Comparison of ENCODE assay signal across 8 cellular contexts in genomic region chr10:71756441-71757191, GRCh38. TPM values are rescaled to one million over a fixed set of nuclear protein-coding genes. Genes with fewer than 3 reads are reported as not detected.
A peak's percentile ranks its signal among the peaks of the same experiment; 100 is the strongest.
DNase-seq lines count a peak whose midpoint lies in the region; ATAC-seq, FAIRE-seq and TF ChIP-seq lines count a peak whose summit lies in the region.
"Had no signal": no experiment of that assay in that cellular context is flagged by ENCODE, and none has a peak within 500 bp of the region (broad histone marks: within the 10 kb centered on the region; RNA-seq: fewer than 3 reads in every experiment).

No MANE protein-coding gene starts in this region.

- H3K4me1 ChIP-seq in esophagus squamous epithelium = peaks cover 40 to 89% (median 57%) of the 10 kb centered on the region in 3 donors

- H3K27ac ChIP-seq in RWPE1 (peak overlapping the region; percentile 62), esophagus squamous epithelium (peak overlapping the region; percentile 79 to 86 (median 85))

- H3K9me3 ChIP-seq in esophagus squamous epithelium = no peaks in the 10 kb centered on the region

- H3K4me3 ChIP-seq in esophagus squamous epithelium = no peak overlapping the region

- WGBS in esophagus squamous epithelium, 2 donors = 66 to 69% methylated on average over 12 of the region's 12 CpGs

- no peak for FAIRE-seq in frontal cortex (lab: Jason Lieb, UNC)

- TF ChIP-seq CTCF in RWPE1 (conservative IDR thresholded peaks at IDR 0.05; ENCODE audit: low read depth) = no peak
- no peak for TF ChIP-seq CTCF in esophagus squamous epithelium (IDR thresholded peaks at IDR 0.05)

- no peaks in the 10 kb centered on the region for H3K27me3 ChIP-seq in esophagus squamous epithelium

- no peak for TF ChIP-seq POLR2A in esophagus squamous epithelium (IDR thresholded peaks at IDR 0.05)
- TF ChIP-seq POLR2A in erythroblast (IDR thresholded peaks at IDR 0.05; ENCODE audit: low read length) = no peak

- intact Hi-C loops in esophagus squamous epithelium (cut with DNase I) = no loop called here

- ATAC-seq in stimulated activated effector memory CD8-positive, alpha-beta T cell treated with anti-CD3 and anti-CD28 coated beads, Interleukin-12 subunit alpha, Interleukin-12 subunit beta, amount 100 ng/mL, for 72 hours = peak; percentile 67
- ATAC-seq in HG02870 (IDR thresholded peaks at IDR 0.05; ENCODE audit: unreplicated experiment) = no peak

- POLR2A ChIA-PET in RWPE1 (lab: Yijun Ruan, JAX; ENCODE audit: low non-redundant PET) = no interaction called here

- DNase-seq in GF-D8 (lab: John Stamatoyannopoulos, UW) (peak; percentile 38), RWPE1 (ENCODE audit: low spot score) (no peak), esophagus squamous epithelium (lab: John Stamatoyannopoulos, UW) (no peak), frontal cortex (ENCODE audit: low spot score in 2 of 2) (no peak), erythroblast (lab: John Stamatoyannopoulos, UW) (no peak)
- DNase-seq in stimulated activated effector memory CD8-positive, alpha-beta T cell treated with anti-CD3 and anti-CD28 coated beads, Interleukin-12 subunit alpha, Interleukin-12 subunit beta, amount 100 ng/mL, for 72 hours (ENCODE audit: low spot score in 2 of 2) = no peak
- DNase-seq: NCI-H2081 treated with DMSO at 0.1 percent for 48 hours had no signal

- CTCF ChIA-PET in RWPE1 (lab: Yijun Ruan, JAX) = interaction anchor here (0.6 to 4.4 kb wide), 4 partner anchors 8 to 548 kb away, joined by 3 to 16 read pairs (median 5); partner anchors contain the start of gene VSIR

- peaks cover 80% of the 10 kb centered on the region for H3K4me1 Mint-ChIP-seq in stimulated activated effector memory CD8-positive, alpha-beta T cell treated with anti-CD3 and anti-CD28 coated beads, Interleukin-12 subunit alpha, Interleukin-12 subunit beta, amount 100 ng/mL, for 72 hours

- H3K9me3 Mint-ChIP-seq in stimulated activated effector memory CD8-positive, alpha-beta T cell treated with anti-CD3 and anti-CD28 coated beads, Interleukin-12 subunit alpha, Interleukin-12 subunit beta, amount 100 ng/mL, for 72 hours = no peaks in the 10 kb centered on the region

- H3K36me3 ChIP-seq in esophagus squamous epithelium = peaks cover 2 to 78% (median 26%) of the 10 kb centered on the region in 3 donors

- H3K36me3 Mint-ChIP-seq in stimulated activated effector memory CD8-positive, alpha-beta T cell treated with anti-CD3 and anti-CD28 coated beads, Interleukin-12 subunit alpha, Interleukin-12 subunit beta, amount 100 ng/mL, for 72 hours = peaks cover 74% of the 10 kb centered on the region

- peak overlapping the region; percentile 64 for H3K4me3 Mint-ChIP-seq in stimulated activated effector memory CD8-positive, alpha-beta T cell treated with anti-CD3 and anti-CD28 coated beads, Interleukin-12 subunit alpha, Interleukin-12 subunit beta, amount 100 ng/mL, for 72 hours

- peak overlapping the region; percentile 94 for H3K27ac Mint-ChIP-seq in stimulated activated effector memory CD8-positive, alpha-beta T cell treated with anti-CD3 and anti-CD28 coated beads, Interleukin-12 subunit alpha, Interleukin-12 subunit beta, amount 100 ng/mL, for 72 hours

RNA-seq across cellular contexts. Expression of gene VSIR, which starts 16.7 kb away (rescaled TPM):
- total RNA-seq in esophagus squamous epithelium (10 to 100 TPM; 34.1 to 51.7 (median 44.8) TPM), frontal cortex (2.0 TPM)

RNA-seq across cellular contexts. Expression of gene C10orf105, which starts 37.0 kb away (rescaled TPM):
- total RNA-seq in esophagus squamous epithelium = under 1 TPM in 2 of 4 donors, not detected in 2; under 0.01 to 0.15 TPM
- total RNA-seq in frontal cortex = not detected

Comparison
In these comparisons a context has a peak if more than half of its experiments do, and no peak if none do; other contexts are left out.
1. RNA of gene VSIR, which starts 16.7 kb away (total RNA-seq): 34.1 to 51.7 TPM in esophagus squamous epithelium; 2.0 TPM in frontal cortex (single experiment); every median in the first group is over 10 times any median in the second.